ENCODE assay signal across 15 cellular contexts in genomic region chr15:67136802-67137201, GRCh38.
DNase-seq lines count a peak whose midpoint lies in the region; ATAC-seq and TF ChIP-seq lines count a peak whose summit lies in the region.
"Had no signal": no experiment of that assay in that cellular context is flagged by ENCODE, and none has a peak within 500 bp of the region (broad histone marks: within the 10 kb centered on the region; RNA-seq: fewer than 3 reads in every experiment).

No MANE protein-coding gene starts in this region.

- peaks cover 100% of the 10 kb centered on the region for H3K79me2 ChIP-seq in PC-3 (ENCODE audit: low read length)

- H3K9ac ChIP-seq in PC-3 (ENCODE audit: low read length) (no peak overlapping the region), rectal smooth muscle tissue (ENCODE audit: low read length) (no peak overlapping the region)

- H3K36me3 Mint-ChIP-seq in CD4-positive, alpha-beta memory T cell: peaks cover 9 to 11% of the 10 kb centered on the region in 2 donors

- peak overlapping the region; percentile 45 for H3K27ac ChIP-seq in CD4-positive, alpha-beta memory T cell (ENCODE audit: low read depth, low read length)
- peak overlapping the region; percentile 5; the same call in 1 of the 2 replicates for H3K27ac ChIP-seq in PC-3 (ENCODE audit: low read length)
- H3K27ac ChIP-seq in epithelial cell of prostate: peak overlapping the region; percentile 60
- H3K27ac ChIP-seq in rectal smooth muscle tissue (ENCODE audit: low read depth, low read length): peak overlapping the region; percentile 16

- DNase-seq in CD4-positive, alpha-beta memory T cell: no peak
- DNase-seq in PC-3 (no peak), epithelial cell of prostate (ENCODE audit: low read depth, low spot score) (no peak), NCI-H2171 treated with DMSO at 0.1 percent for 48 hours (lab: John Stamatoyannopoulos, UW) (no peak), EL (no peak), SKM-1 (lab: John Stamatoyannopoulos, UW; ENCODE audit: unreplicated experiment) (no peak)
- DNase-seq: DMS79; foreskin fibroblast; left cardiac atrium; NCI-H187; stimulated activated CD4-positive, alpha-beta T cell treated with anti-CD3 and anti-CD28 coated beads, Interleukin-2, amount 100 ng/mL, for 48 hours; T1000 had no signal

- no peaks in the 10 kb centered on the region for H3K27me3 ChIP-seq in CD4-positive, alpha-beta memory T cell (ENCODE audit: insufficient read depth, low read length)
- H3K27me3 ChIP-seq in PC-3 (ENCODE audit: low read length) (no peaks in the 10 kb centered on the region), rectal smooth muscle tissue (ENCODE audit: control insufficient read depth, insufficient read depth, low read length) (no peaks in the 10 kb centered on the region)
- H3K27me3 ChIP-seq: ovary had no signal

- no peak for TF ChIP-seq CTCF in PC-3 (conservative IDR thresholded peaks at IDR 0.05; ENCODE audit: low read depth, low read length)

- H4K20me1 ChIP-seq in PC-3 (ENCODE audit: low read length): no peaks in the 10 kb centered on the region

- BruUV-seq in PC-3 (replicated peaks; lab: Mats Ljungman, UMichigan): no TSS peak

- no peaks in the 10 kb centered on the region for H3K9me3 Mint-ChIP-seq in CD4-positive, alpha-beta memory T cell

- peaks cover 100% of the 10 kb centered on the region for H3K4me1 ChIP-seq in CD4-positive, alpha-beta memory T cell (ENCODE audit: insufficient read depth, low read length)
- peaks cover 44% of the 10 kb centered on the region for H3K4me1 ChIP-seq in PC-3 (ENCODE audit: insufficient read depth, low read length)
- peaks cover 38% of the 10 kb centered on the region for H3K4me1 ChIP-seq in rectal smooth muscle tissue (ENCODE audit: control insufficient read depth, insufficient read depth, low read length)

- H3K27me3 Mint-ChIP-seq in CD4-positive, alpha-beta memory T cell: no peaks in the 10 kb centered on the region

- H2AFZ ChIP-seq in PC-3 (ENCODE audit: low read length): no peak overlapping the region

- CTCF ChIA-PET in CD4-positive, alpha-beta memory T cell (lab: Charles Lee; ENCODE audit: partially characterized antibody): interaction anchor here (1.3 to 1.4 kb wide), 2 partner anchors 12 to 66 kb away, joined by 3 read pairs; no protein-coding TSS in a partner anchor
- CTCF ChIA-PET in PC-3 (lab: Charles Lee): no interaction called here

- H3K9me2 ChIP-seq in PC-3 (replicated peaks; ENCODE audit: low read length): no peaks in the 10 kb centered on the region

- POLR2A ChIA-PET in CD4-positive, alpha-beta memory T cell (lab: Charles Lee; ENCODE audit: partially characterized antibody): interaction anchor here (1.1 to 4.3 kb wide), 6 partner anchors 12 to 71 kb away, joined by 3 to 44 read pairs (median 6); partner anchors contain the start of gene SMAD3
- POLR2A ChIA-PET in PC-3 (lab: Charles Lee; ENCODE audit: unreplicated experiment): interaction anchor here (0.6 to 1.1 kb wide), 2 partner anchors 8 to 10 kb away, joined by 3 to 5 read pairs; no protein-coding TSS in a partner anchor

- H3K9me3 ChIP-seq in CD4-positive, alpha-beta memory T cell (ENCODE audit: control insufficient read depth in 1 of 2, low read length in 2 of 2): no peaks in the 10 kb centered on the region
- no peaks in the 10 kb centered on the region for H3K9me3 ChIP-seq in PC-3 (ENCODE audit: low read length)
- H3K9me3 ChIP-seq: ovary, thoracic aorta had no signal

- peaks cover 69 to 100% (median 87%) of the 10 kb centered on the region in 4 donors for H3K4me1 Mint-ChIP-seq in CD4-positive, alpha-beta memory T cell

- peak overlapping the region in 7 of 8 donors; percentile 13 to 72 (median 55) for H3K4me3 Mint-ChIP-seq in CD4-positive, alpha-beta memory T cell

- no peak for ATAC-seq in PC-3
- ATAC-seq: left cardiac atrium had no signal

- H3K27ac Mint-ChIP-seq in CD4-positive, alpha-beta memory T cell: peak overlapping the region; percentile 88 to 100 (median 99)

- intact Hi-C loops in CD4-positive, alpha-beta memory T cell (cut with micrococcal nuclease): no loop called here
- intact Hi-C loops in PC-3 (cut with micrococcal nuclease): no loop called here

- no peaks in the 10 kb centered on the region for H3F3A ChIP-seq in PC-3 (ENCODE audit: low read length, unreplicated experiment)

- no peaks in the 10 kb centered on the region for H3K36me3 ChIP-seq in CD4-positive, alpha-beta memory T cell (ENCODE audit: insufficient read depth, low read length)
- H3K36me3 ChIP-seq in PC-3 (ENCODE audit: low read depth, low read length) (peaks cover 25% of the 10 kb centered on the region), rectal smooth muscle tissue (ENCODE audit: control insufficient read depth, insufficient read depth, low read length) (no peaks in the 10 kb centered on the region)
- H3K36me3 ChIP-seq: ovary, thoracic aorta had no signal

- H3K4me3 ChIP-seq in CD4-positive, alpha-beta memory T cell (ENCODE audit: low read length in 2 of 2): no peak overlapping the region
- H3K4me3 ChIP-seq in PC-3 (ENCODE audit: low read length) (no peak overlapping the region), rectal smooth muscle tissue (ENCODE audit: low read length) (no peak overlapping the region)
- H3K4me3 ChIP-seq: ovary had no signal

- no peak overlapping the region for H3K4me2 ChIP-seq in PC-3 (ENCODE audit: low read length)

Comparison
In these comparisons a context has a peak if more than half of its experiments do, and no peak if none do; other contexts are left out.
1. H3K27ac ChIP-seq: peak in every context shown above with its lines; median percentile 60 in epithelial cell of prostate; 45 in CD4-positive, alpha-beta memory T cell; 16 in rectal smooth muscle tissue; 5 in PC-3.